In genomic region chr7:114819629-114820362, GRCh38 we compare ENCODE assay signal across 11 cellular contexts.
DNase-seq lines count a peak whose midpoint lies in the region; ATAC-seq and TF ChIP-seq lines count a peak whose summit lies in the region.
"Had no signal": no experiment of that assay in that cellular context is flagged by ENCODE, and none has a peak within 500 bp of the region (broad histone marks: within the 10 kb centered on the region; RNA-seq: fewer than 3 reads in every experiment).

No MANE protein-coding gene starts in this region.

- peak; percentile 56; the same call in 2 of the 3 replicates for ATAC-seq in SK-N-SH treated with all-trans-retinoic acid at 6 μM for 48 hours
- no peak for ATAC-seq in HG02938 (IDR thresholded peaks at IDR 0.05; ENCODE audit: unreplicated experiment)
- no peak for ATAC-seq in GM18870 (IDR thresholded peaks at IDR 0.05; ENCODE audit: unreplicated experiment)

- H3K36me3 ChIP-seq in stomach smooth muscle (ENCODE audit: control insufficient read depth in 2 of 2, insufficient read depth in 2 of 2, low read length in 2 of 2): no peaks in the 10 kb centered on the region
- H3K36me3 ChIP-seq: heart left ventricle had no signal

- no peaks in the 10 kb centered on the region for H3K9me3 ChIP-seq in stomach smooth muscle (ENCODE audit: control insufficient read depth in 2 of 2, low read length in 2 of 2)
- H3K9me3 ChIP-seq: heart left ventricle had no signal

- peak overlapping the region; percentile 56 for H3K27ac ChIP-seq in stomach smooth muscle (ENCODE audit: low read length)

- DNase-seq in HCEC 1CT (peak; percentile 98), fibroblast of the conjunctiva (ENCODE audit: low read depth) (peak; percentile 97), Ammon's horn (ENCODE audit: low spot score) (no peak)
- DNase-seq in effector CD8-positive, alpha-beta T cell (lab: John Stamatoyannopoulos, UW): no peak
- DNase-seq: activated naive CD4-positive, alpha-beta T cell; heart left ventricle; occipital lobe had no signal

- H3K9ac ChIP-seq in stomach smooth muscle (ENCODE audit: low read length in 2 of 2): no peak overlapping the region

- H3K4me1 ChIP-seq in stomach smooth muscle (ENCODE audit: control insufficient read depth, insufficient read depth, low read length): peaks cover 9% of the 10 kb centered on the region

- H3K4me3 ChIP-seq in stomach smooth muscle (ENCODE audit: low read length in 2 of 2): no peak overlapping the region
- H3K4me3 ChIP-seq: heart left ventricle had no signal

- H3K27me3 ChIP-seq in stomach smooth muscle (ENCODE audit: control insufficient read depth in 1 of 2, insufficient read depth in 2 of 2, low read length in 2 of 2): no peaks in the 10 kb centered on the region
- H3K27me3 ChIP-seq: heart left ventricle had no signal

TF ChIP-seq in SK-N-SH treated with all-trans-retinoic acid at 6 μM for 48 hours, 23 proteins besides CTCF, POLR2A, EP300 and RAD21:
- no peak for TF ChIP-seq GLIS3 (CRISPR knock-in tag; IDR thresholded peaks at IDR 0.05)
- no peak for TF ChIP-seq ZFP30 (CRISPR knock-in tag; IDR thresholded peaks at IDR 0.05)
TF ChIP-seq in SK-N-SH treated with all-trans-retinoic acid at 6 μM for 48 hours: peak in this region for 0.

Comparison
In these comparisons a context has a peak if more than half of its experiments do, and no peak if none do; other contexts are left out.
1. DNase-seq: peak in HCEC 1CT (single experiment) and fibroblast of the conjunctiva (single experiment); none in effector CD8-positive, alpha-beta T cell (single experiment) and Ammon's horn (single experiment).